Comparison of ENCODE assay signal across 33 cellular contexts in genomic region chr6:107357842-107358241, GRCh38.
"Had no signal": no experiment of that assay in that cellular context is flagged by ENCODE, and none has a peak within 500 bp of the region (broad histone marks: within the 10 kb centered on the region; RNA-seq: fewer than 3 reads in every experiment).

No MANE protein-coding gene starts in this region.

- H3K27me3 ChIP-seq: adrenal gland, body of pancreas, brain microvascular endothelial cell, breast epithelium had no signal

- FAIRE-seq: astrocyte, TTC549 had no signal

- DNase-seq: activated B cell treated with CpG ODN at 0.5 μM for 24 hours; activated CD4-positive, alpha-beta memory T cell treated with anti-CD3 and anti-CD28 coated beads for 36 hours; activated CD4-positive, alpha-beta T cell treated with anti-CD3 and anti-CD28 coated beads for 4 hours; activated CD4-positive, alpha-beta T cell treated with anti-CD3 and anti-CD28 coated beads, Interleukin-2, amount 10 ng/mL, durations not matched to agents 24 days and 14 days; activated CD4-positive, alpha-beta T cell treated with anti-CD3 and anti-CD28 coated beads, Interleukin-2, amount 50 U/mL, for 1 hour; activated CD4-positive, alpha-beta T cell treated with anti-CD3 and anti-CD28 coated beads, Interleukin-2, amount 50 U/mL, for 4 hours; activated CD4-positive, CD25-positive, alpha-beta regulatory T cell treated with anti-CD3 and anti-CD28 coated beads, Interleukin-2, amount 50 U/mL, for 72 hours; activated CD8-positive, alpha-beta memory T cell treated with anti-CD3 and anti-CD28 coated beads, Interleukin-2, amount 50 U/mL, for 4 hours; activated CD8-positive, alpha-beta T cell treated with anti-CD3 and anti-CD28 coated beads for 36 hours; activated effector memory CD4-positive, alpha-beta T cell treated with anti-CD3 and anti-CD28 coated beads, Interleukin-2, amount 50 U/mL, for 16 hours; activated gamma-delta T cell treated with Interleukin-2 at 50 U/mL for 16 hours; activated naive CD4-positive, alpha-beta T cell; activated naive CD4-positive, alpha-beta T cell treated with anti-CD3 and anti-CD28 coated beads for 36 hours; activated naive CD4-positive, alpha-beta T cell treated with anti-CD3 and anti-CD28 coated beads, Interleukin-2, amount 50 U/mL, for 16 hours; activated naive CD8-positive, alpha-beta T cell treated with anti-CD3 and anti-CD28 coated beads for 36 hours; activated T-cell treated with anti-CD3 and anti-CD28 coated beads for 4 hours; activated T-cell treated with anti-CD3 and anti-CD28 coated beads, Interleukin-2, amount 50 U/mL, for 1 hour; activated T-cell treated with anti-CD3 and anti-CD28 coated beads, Interleukin-2, amount 50 U/mL, for 4 hours; activated T-cell treated with anti-CD3 and anti-CD28 coated beads, Interleukin-2, amount 50 U/mL, for 72 hours; adrenal gland; amniotic stem cell; aorta; body of pancreas; brain microvascular endothelial cell; central memory CD4-positive, alpha-beta T cell; T-helper 2 cell; T-helper 9 cell had no signal

- H3K4me1 ChIP-seq: body of pancreas, breast epithelium had no signal

- H3K4me3 ChIP-seq: adrenal gland, body of pancreas, breast epithelium had no signal

- H3K27ac ChIP-seq: adrenal gland, body of pancreas, brain microvascular endothelial cell, breast epithelium, VCaP had no signal

- H3K9me3 ChIP-seq: adrenal gland, body of pancreas had no signal

- ATAC-seq: activated CD8-positive, alpha-beta T cell treated with anti-CD3 and anti-CD28 coated beads for 36 hours; activated naive CD4-positive, alpha-beta T cell treated with anti-CD3 and anti-CD28 coated beads, Interleukin-2, amount 50 U/mL, for 72 hours; activated T-cell treated with anti-CD3 and anti-CD28 coated beads, Interleukin-2, amount 50 U/mL, for 4 hours; activated T-cell treated with anti-CD3 and anti-CD28 coated beads, Interleukin-2, amount 50 U/mL, for 72 hours; activated T-helper 17 cell treated with anti-CD3 and anti-CD28 coated beads, Interleukin-2, amount 50 U/mL, for 72 hours; body of pancreas had no signal

- H3K36me3 ChIP-seq: adrenal gland, brain microvascular endothelial cell, breast epithelium had no signal
